28 cellular contexts compared by ENCODE assay signal in the genomic region with DNA sequence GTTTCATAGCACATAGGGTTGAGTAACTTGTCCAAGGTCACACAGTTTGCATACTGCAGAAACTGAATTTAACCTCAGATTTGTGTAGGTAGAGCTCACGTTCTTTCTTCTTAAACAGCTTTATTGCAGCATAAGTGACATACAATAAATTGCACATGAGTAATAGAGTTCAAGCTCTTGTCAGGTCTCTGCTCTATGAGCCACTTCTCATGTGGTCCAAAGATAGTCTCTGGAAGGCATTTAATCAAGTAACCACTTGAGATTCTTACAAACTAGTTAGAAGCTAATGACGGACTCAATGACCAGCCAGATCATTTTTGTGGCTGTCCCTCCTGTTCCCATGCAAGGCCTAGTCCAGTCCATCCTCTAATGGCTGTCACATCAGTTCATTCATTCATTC.
"Had no signal": no experiment of that assay in that cellular context is flagged by ENCODE, and none has a peak within 500 bp of the region (broad histone marks: within the 10 kb centered on the region; RNA-seq: fewer than 3 reads in every experiment).

No MANE protein-coding gene starts in this region.

- H3K27ac Mint-ChIP-seq: activated CD4-positive, alpha-beta memory T cell treated with anti-CD3 and anti-CD28 coated beads, Interleukin-2, amount 10 ng/mL, durations not matched to agents 7 days and 5 days; activated CD4-positive, alpha-beta T cell treated with anti-CD3 and anti-CD28 coated beads, Interleukin-2, amount 10 ng/mL, durations not matched to agents 24 days and 14 days; activated naive CD4-positive, alpha-beta T cell treated with anti-CD3 and anti-CD28 coated beads for 36 hours; nephron; T-helper 1 cell treated with Interleukin-12 subunit alpha and Interleukin-12 subunit beta and Interleukin-4 antibody, amounts not matched to agents 30 μg/mL and 1 μg/mL, for 36 hours had no signal

- H3K4me1 ChIP-seq: right lobe of liver, stomach, thyroid gland, upper lobe of right lung had no signal

- H3K4me1 Mint-ChIP-seq: brain had no signal

- DNase-seq: activated effector memory CD4-positive, alpha-beta T cell treated with anti-CD3 and anti-CD28 coated beads, Interleukin-2, amount 50 U/mL, for 16 hours; activated naive CD8-positive, alpha-beta T cell treated with anti-CD3 and anti-CD28 coated beads for 36 hours; aorta; effector memory CD4-positive, alpha-beta T cell; hippocampal formation; kidney; right lobe of liver; stimulated activated CD4-positive, alpha-beta T cell treated with anti-CD3 and anti-CD28 coated beads, Interleukin-12 subunit alpha, Interleukin-12 subunit beta, amount 100 ng/mL, for 4 hours; stimulated activated CD4-positive, alpha-beta T cell treated with anti-CD3 and anti-CD28 coated beads, Interleukin-4, amount 100 ng/mL, for 1 hour; stomach; T1000; thyroid gland; upper lobe of right lung had no signal

- H3K4me3 ChIP-seq: adrenal gland, cardiac muscle cell, coronary artery, dorsolateral prefrontal cortex, lung, right lobe of liver, stomach, thyroid gland, upper lobe of right lung had no signal

- H3K36me3 ChIP-seq: adrenal gland, cardiac muscle cell, right lobe of liver, stomach, thyroid gland, upper lobe of right lung, WERI-Rb-1 had no signal

- H3K27me3 ChIP-seq: adrenal gland, right lobe of liver, stomach, thyroid gland, upper lobe of right lung had no signal

- FAIRE-seq: frontal cortex, kidney had no signal

- ATAC-seq: activated CD4-positive, CD25-positive, alpha-beta regulatory T cell treated with anti-CD3 and anti-CD28 coated beads, Interleukin-2, amount 50 U/mL, for 24 hours; upper lobe of right lung had no signal

- H3K27me3 Mint-ChIP-seq: brain had no signal

- H3K9me3 ChIP-seq: adrenal gland, right lobe of liver, stomach, thyroid gland, upper lobe of right lung had no signal

- H3K27ac ChIP-seq: adrenal gland, cardiac muscle cell, coronary artery, dorsolateral prefrontal cortex, right lobe of liver, stomach, thyroid gland, upper lobe of right lung, WERI-Rb-1 had no signal

- H3K36me3 Mint-ChIP-seq: activated naive CD8-positive, alpha-beta T cell treated with anti-CD3 and anti-CD28 coated beads for 36 hours; brain had no signal

- H3K4me3 Mint-ChIP-seq: activated CD4-positive, alpha-beta memory T cell treated with anti-CD3 and anti-CD28 coated beads, Interleukin-2, amount 10 ng/mL, durations not matched to agents 7 days and 5 days; activated CD4-positive, alpha-beta T cell treated with anti-CD3 and anti-CD28 coated beads, Interleukin-2, amount 10 ng/mL, durations not matched to agents 24 days and 14 days; activated CD8-positive, alpha-beta memory T cell treated with anti-CD3 and anti-CD28 coated beads, Interleukin-2, amount 10 ng/mL, durations not matched to agents 7 days and 5 days; activated naive CD4-positive, alpha-beta T cell treated with anti-CD3 and anti-CD28 coated beads for 36 hours; activated naive CD8-positive, alpha-beta T cell treated with anti-CD3 and anti-CD28 coated beads for 36 hours; brain; nephron; T-helper 1 cell treated with Interleukin-12 subunit alpha and Interleukin-12 subunit beta and Interleukin-4 antibody, amounts not matched to agents 30 μg/mL and 1 μg/mL, for 36 hours had no signal

- H3K9me3 Mint-ChIP-seq: activated CD4-positive, alpha-beta memory T cell treated with anti-CD3 and anti-CD28 coated beads, Interleukin-2, amount 10 ng/mL, durations not matched to agents 7 days and 5 days; activated naive CD4-positive, alpha-beta T cell treated with anti-CD3 and anti-CD28 coated beads for 36 hours; activated naive CD8-positive, alpha-beta T cell treated with anti-CD3 and anti-CD28 coated beads for 36 hours; T-helper 1 cell treated with Interleukin-12 subunit alpha and Interleukin-12 subunit beta and Interleukin-4 antibody, amounts not matched to agents 30 μg/mL and 1 μg/mL, for 36 hours had no signal
